14 cellular contexts compared by ENCODE assay signal in genomic region chr3:123967260-123967659, GRCh38. TPM values are rescaled to one million over a fixed set of nuclear protein-coding genes. Genes with fewer than 3 reads are reported as not detected.
"Had no signal": no experiment of that assay in that cellular context is flagged by ENCODE, and none has a peak within 500 bp of the region (broad histone marks: within the 10 kb centered on the region; RNA-seq: fewer than 3 reads in every experiment).

No MANE protein-coding gene starts in this region.

RNA-seq across cellular contexts. Expression of gene ROPN1, which starts 24.7 kb away (rescaled TPM):
- total RNA-seq: activated B cell treated with CpG ODN at 0.5 μM for 24 hours; activated CD4-positive, alpha-beta memory T cell treated with anti-CD3 and anti-CD28 coated beads for 36 hours; activated naive CD4-positive, alpha-beta T cell treated with anti-CD3 and anti-CD28 coated beads for 36 hours; activated naive CD4-positive, alpha-beta T cell treated with anti-CD3 and anti-CD28 coated beads, Interleukin-2, amount 50 U/mL, for 72 hours; activated T-cell treated with anti-CD3 and anti-CD28 coated beads, Interleukin-2, amount 50 U/mL, for 4 hours; activated T-helper 1 cell treated with anti-CD3 and anti-CD28 coated beads, Interleukin-12 subunit alpha, Interleukin-12 subunit beta, Interleukin-2, Interleukin-4 antibody, amounts not matched to agents 30 ng/mL and 10 ng/mL and 1 ng/mL, durations not matched to agents 14 hours and 24 hours and 36 hours; adrenal gland; bronchial epithelial cell; LHCN-M2; OCI-LY7; PC-9; Right ventricle myocardium inferior; T-cell; T-helper 17 cell had no signal
